ENCODE assay signal across 1 cellular context in the genomic region with DNA sequence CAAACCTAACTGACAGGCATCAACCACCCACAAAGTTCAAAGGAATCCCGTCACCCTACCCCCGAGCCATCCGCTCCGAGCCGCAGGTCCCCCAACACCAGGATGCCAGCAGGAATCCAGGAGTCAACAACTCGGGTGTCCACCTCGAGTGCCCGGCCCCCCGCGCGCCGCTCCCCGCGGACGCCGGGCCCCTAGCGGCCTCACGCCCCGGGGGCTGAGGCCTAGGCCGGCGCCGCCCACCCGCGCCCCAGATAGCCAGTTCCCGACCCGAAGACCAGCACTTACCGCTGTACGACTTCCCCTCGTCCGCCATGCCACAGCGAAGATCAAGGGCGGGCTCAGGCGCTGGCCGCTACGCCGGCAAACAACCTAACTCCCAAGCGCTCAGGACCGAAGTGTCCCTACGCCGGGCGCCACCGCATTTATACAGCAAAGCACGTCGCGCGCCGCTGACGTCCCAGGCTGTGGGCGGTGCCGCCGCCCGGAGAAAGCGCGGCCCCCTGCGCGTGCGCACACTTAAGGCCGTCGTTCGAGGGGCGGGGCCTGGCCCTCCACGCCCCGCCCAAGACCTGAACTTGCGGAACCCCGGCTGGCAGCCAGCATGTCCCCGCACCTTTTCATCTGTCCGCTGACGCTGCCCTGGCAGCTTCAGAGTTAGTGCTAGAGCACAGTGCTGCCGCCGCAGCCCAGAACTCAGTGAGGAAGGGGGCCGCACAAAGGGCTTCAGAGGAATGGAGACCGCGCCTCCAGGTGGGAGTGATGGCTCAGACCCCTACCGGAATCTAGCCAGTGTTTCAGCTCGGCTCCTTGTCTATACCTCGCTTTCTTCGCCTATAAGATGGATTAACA.
A peak's percentile ranks its signal among the peaks of the same experiment; 100 is the strongest.
TF ChIP-seq lines count a peak whose summit lies in the region.

Gene NXF1, minus strand, starts transcription at position 397 of the 849 bp plus-strand sequence. Its CDS starts 84 bp downstream, at position 313.

TF ChIP-seq in HepG2, 621 proteins besides CTCF, POLR2A, EP300 and RAD21 (continued from another document and continues in another):
- TF ChIP-seq ARID3A (IDR thresholded peaks at IDR 0.05; ENCODE audit: low read depth, low read length) (no peak), ZNF260 (CRISPR knock-in tag; IDR thresholded peaks at IDR 0.05; ENCODE audit: borderline replicate concordance, low read depth) (no peak), NCOA5 (CRISPR knock-in tag; IDR thresholded peaks at IDR 0.05) (no peak), ATF6 (CRISPR knock-in tag; conservative IDR thresholded peaks at IDR 0.05) (peak; percentile 81; the same call in 1 of the 2 replicates), RARA (CRISPR knock-in tag; IDR thresholded peaks at IDR 0.05) (peak; percentile 19; the same call in 1 of the 2 replicates), ZSCAN9 (CRISPR knock-in tag; IDR thresholded peaks at IDR 0.05; ENCODE audit: borderline replicate concordance) (peak; percentile 69; the same call in 1 of the 2 replicates), TEAD3 (CRISPR knock-in tag; optimal IDR thresholded peaks at IDR 0.05; ENCODE audit: borderline replicate concordance) (peak; percentile 57), ZNF850 (CRISPR knock-in tag; conservative IDR thresholded peaks at IDR 0.05) (no peak), ZSCAN31 (CRISPR knock-in tag; IDR thresholded peaks at IDR 0.05; ENCODE audit: low read depth) (peak; percentile 96), PCBP1 (IDR thresholded peaks at IDR 0.05; ENCODE audit: borderline replicate concordance, low read depth, low read length) (no peak), GATA4 (IDR thresholded peaks at IDR 0.05; ENCODE audit: borderline replicate concordance, low read depth) (peak; percentile 93), ZNF777 (CRISPR knock-in tag; IDR thresholded peaks at IDR 0.05) (peak; percentile 54), ZNF572 (CRISPR knock-in tag; IDR thresholded peaks at IDR 0.05) (no peak), ZBTB44 (CRISPR knock-in tag; IDR thresholded peaks at IDR 0.05) (peak; percentile 74; the same call in 1 of the 2 replicates), NFYB (CRISPR knock-in tag; IDR thresholded peaks at IDR 0.05) (peak; percentile 55), ZNF790 (CRISPR knock-in tag; IDR thresholded peaks at IDR 0.05; ENCODE audit: borderline replicate concordance) (0 out of 2 replicates have a peak, but pooled peaks have one; percentile 54), NR0B2 (CRISPR knock-in tag; IDR thresholded peaks at IDR 0.05) (peak; percentile 88; the same call in 1 of the 2 replicates), IKZF4 (CRISPR knock-in tag; IDR thresholded peaks at IDR 0.05; ENCODE audit: borderline replicate concordance, low read depth, not compliant biosample characterization) (peak; percentile 44), TMF1 (CRISPR knock-in tag; IDR thresholded peaks at IDR 0.05; ENCODE audit: low read depth) (peak; percentile 55; the same call in 1 of the 2 replicates), ZFX (CRISPR knock-in tag; IDR thresholded peaks at IDR 0.05; ENCODE audit: low read depth) (peak; percentile 99), ZFAT (CRISPR knock-in tag; conservative IDR thresholded peaks at IDR 0.05) (no peak), KDM3A (CRISPR knock-in tag; IDR thresholded peaks at IDR 0.05; ENCODE audit: low read depth) (peak; percentile 83), ZFP1 (CRISPR knock-in tag; IDR thresholded peaks at IDR 0.05) (no peak), MEIS2 (CRISPR knock-in tag; IDR thresholded peaks at IDR 0.05) (peak; percentile 88; the same call in 1 of the 2 replicates), ETS1 (CRISPR knock-in tag; IDR thresholded peaks at IDR 0.05) (no peak; the same call in 1 of the 2 replicates), ARID2 (CRISPR knock-in tag; IDR thresholded peaks at IDR 0.05; ENCODE audit: borderline replicate concordance) (no peak), CREB1 (IDR thresholded peaks at IDR 0.05) (peak; percentile 96), CREB1 (CRISPR knock-in tag; IDR thresholded peaks at IDR 0.05) (peak; percentile 95), PAWR (CRISPR knock-in tag; IDR thresholded peaks at IDR 0.05; ENCODE audit: borderline replicate concordance) (no peak), PLRG1 (conservative IDR thresholded peaks at IDR 0.05) (no peak), ZNF383 (CRISPR knock-in tag; IDR thresholded peaks at IDR 0.05; ENCODE audit: borderline replicate concordance) (no peak), MXD1 (CRISPR knock-in tag; IDR thresholded peaks at IDR 0.05) (peak; percentile 81), ZMAT3 (CRISPR knock-in tag; conservative IDR thresholded peaks at IDR 0.05) (peak; percentile 90), NPAS2 (CRISPR knock-in tag; IDR thresholded peaks at IDR 0.05; ENCODE audit: borderline replicate concordance) (no peak), ZNF788 (CRISPR knock-in tag; IDR thresholded peaks at IDR 0.05; ENCODE audit: borderline replicate concordance) (peak; percentile 93), NONO (IDR thresholded peaks at IDR 0.05) (no peak), NONO (CRISPR knock-in tag; conservative IDR thresholded peaks at IDR 0.05) (peak; percentile 97), HMG20B (CRISPR knock-in tag; conservative IDR thresholded peaks at IDR 0.05) (peak; percentile 51; the same call in 1 of the 2 replicates), TCF12 (IDR thresholded peaks at IDR 0.05) (no peak), TCF12 (CRISPR knock-in tag; IDR thresholded peaks at IDR 0.05) (no peak)
- TF ChIP-seq, protein P1, sequence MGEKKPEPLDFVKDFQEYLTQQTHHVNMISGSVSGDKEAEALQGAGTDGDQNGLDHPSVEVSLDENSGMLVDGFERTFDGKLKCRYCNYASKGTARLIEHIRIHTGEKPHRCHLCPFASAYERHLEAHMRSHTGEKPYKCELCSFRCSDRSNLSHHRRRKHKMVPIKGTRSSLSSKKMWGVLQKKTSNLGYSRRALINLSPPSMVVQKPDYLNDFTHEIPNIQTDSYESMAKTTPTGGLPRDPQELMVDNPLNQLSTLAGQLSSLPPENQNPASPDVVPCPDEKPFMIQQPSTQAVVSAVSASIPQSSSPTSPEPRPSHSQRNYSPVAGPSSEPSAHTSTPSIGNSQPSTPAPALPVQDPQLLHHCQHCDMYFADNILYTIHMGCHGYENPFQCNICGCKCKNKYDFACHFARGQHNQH (CRISPR knock-in tag; IDR thresholded peaks at IDR 0.05): peak; percentile 88
- TF ChIP-seq, protein P2, sequence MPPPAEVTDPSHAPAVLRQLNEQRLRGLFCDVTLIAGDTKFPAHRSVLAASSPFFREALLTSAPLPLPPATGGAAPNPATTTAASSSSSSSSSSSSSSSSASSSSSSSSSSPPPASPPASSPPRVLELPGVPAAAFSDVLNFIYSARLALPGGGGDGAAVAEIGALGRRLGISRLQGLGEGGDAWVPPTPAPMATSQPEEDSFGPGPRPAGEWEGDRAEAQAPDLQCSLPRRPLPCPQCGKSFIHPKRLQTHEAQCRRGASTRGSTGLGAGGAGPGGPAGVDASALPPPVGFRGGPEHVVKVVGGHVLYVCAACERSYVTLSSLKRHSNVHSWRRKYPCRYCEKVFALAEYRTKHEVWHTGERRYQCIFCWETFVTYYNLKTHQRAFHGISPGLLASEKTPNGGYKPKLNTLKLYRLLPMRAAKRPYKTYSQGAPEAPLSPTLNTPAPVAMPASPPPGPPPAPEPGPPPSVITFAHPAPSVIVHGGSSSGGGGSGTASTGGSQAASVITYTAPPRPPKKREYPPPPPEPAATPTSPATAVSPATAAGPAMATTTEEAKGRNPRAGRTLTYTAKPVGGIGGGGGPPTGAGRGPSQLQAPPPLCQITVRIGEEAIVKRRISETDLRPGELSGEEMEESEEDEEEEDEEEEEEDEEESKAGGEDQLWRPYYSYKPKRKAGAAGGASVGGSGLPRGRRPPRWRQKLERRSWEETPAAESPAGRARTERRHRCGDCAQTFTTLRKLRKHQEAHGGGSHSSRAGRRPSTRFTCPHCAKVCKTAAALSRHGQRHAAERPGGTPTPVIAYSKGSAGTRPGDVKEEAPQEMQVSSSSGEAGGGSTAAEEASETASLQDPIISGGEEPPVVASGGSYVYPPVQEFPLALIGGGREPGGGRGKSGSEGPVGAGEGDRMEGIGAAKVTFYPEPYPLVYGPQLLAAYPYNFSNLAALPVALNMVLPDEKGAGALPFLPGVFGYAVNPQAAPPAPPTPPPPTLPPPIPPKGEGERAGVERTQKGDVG (CRISPR knock-in tag; IDR thresholded peaks at IDR 0.05; ENCODE audit: borderline replicate concordance): peak; percentile 88; the same call in 1 of the 2 replicates
- TF ChIP-seq, protein P3, sequence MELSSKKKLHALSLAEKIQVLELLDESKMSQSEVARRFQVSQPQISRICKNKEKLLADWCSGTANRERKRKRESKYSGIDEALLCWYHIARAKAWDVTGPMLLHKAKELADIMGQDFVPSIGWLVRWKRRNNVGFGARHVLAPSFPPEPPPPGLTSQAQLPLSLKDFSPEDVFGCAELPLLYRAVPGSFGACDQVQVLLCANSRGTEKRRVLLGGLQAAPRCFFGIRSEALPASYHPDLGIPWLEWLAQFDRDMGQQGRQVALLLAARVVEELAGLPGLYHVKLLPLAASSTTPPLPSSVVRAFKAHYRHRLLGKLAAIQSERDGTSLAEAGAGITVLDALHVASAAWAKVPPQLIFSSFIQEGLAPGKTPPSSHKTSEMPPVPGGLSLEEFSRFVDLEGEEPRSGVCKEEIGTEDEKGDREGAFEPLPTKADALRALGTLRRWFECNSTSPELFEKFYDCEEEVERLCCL (CRISPR knock-in tag; IDR thresholded peaks at IDR 0.05; ENCODE audit: borderline replicate concordance): peak; percentile 66; the same call in 1 of the 2 replicates
- TF ChIP-seq, protein P4, sequence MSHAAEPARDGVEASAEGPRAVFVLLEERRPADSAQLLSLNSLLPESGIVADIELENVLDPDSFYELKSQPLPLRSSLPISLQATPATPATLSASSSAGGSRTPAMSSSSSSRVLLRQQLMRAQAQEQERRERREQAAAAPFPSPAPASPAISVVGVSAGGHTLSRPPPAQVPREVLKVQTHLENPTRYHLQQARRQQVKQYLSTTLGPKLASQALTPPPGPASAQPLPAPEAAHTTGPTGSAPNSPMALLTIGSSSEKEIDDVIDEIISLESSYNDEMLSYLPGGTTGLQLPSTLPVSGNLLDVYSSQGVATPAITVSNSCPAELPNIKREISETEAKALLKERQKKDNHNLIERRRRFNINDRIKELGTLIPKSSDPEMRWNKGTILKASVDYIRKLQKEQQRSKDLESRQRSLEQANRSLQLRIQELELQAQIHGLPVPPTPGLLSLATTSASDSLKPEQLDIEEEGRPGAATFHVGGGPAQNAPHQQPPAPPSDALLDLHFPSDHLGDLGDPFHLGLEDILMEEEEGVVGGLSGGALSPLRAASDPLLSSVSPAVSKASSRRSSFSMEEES (CRISPR knock-in tag; IDR thresholded peaks at IDR 0.05): peak; percentile 75
- TF ChIP-seq, protein P5, sequence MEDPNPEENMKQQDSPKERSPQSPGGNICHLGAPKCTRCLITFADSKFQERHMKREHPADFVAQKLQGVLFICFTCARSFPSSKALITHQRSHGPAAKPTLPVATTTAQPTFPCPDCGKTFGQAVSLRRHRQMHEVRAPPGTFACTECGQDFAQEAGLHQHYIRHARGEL (CRISPR knock-in tag; IDR thresholded peaks at IDR 0.05): no peak
